Comparison of ENCODE assay signal across 2 cellular contexts in the genomic region with DNA sequence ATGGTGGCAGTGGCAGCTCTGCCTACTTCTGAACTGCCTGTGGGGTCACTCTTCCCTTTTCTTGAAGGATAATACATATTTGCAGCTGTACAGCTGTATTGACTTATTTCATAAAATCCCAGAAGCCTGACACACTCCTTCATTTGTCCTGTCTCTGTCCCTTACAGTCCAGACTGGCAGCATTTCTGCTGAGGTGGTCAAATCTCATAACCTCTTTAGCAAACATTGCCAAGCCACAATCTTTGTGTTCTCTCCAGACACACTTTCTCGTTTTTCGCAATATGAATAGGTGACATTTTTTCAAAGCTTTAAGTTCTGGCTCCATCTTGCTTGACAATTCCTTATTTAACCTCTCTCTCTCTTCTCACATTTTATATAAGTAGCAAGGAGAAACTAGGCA.
A peak's percentile ranks its signal among the peaks of the same experiment; 100 is the strongest.
TF ChIP-seq lines count a peak whose summit lies in the region.

No MANE protein-coding gene starts in this region.

TF ChIP-seq in IMR-90, 13 proteins besides CTCF, POLR2A, EP300 and RAD21:
- TF ChIP-seq SMC3 (IDR thresholded peaks at IDR 0.05; ENCODE audit: low read depth, low read length) (no peak), MXI1 (IDR thresholded peaks at IDR 0.05; ENCODE audit: borderline replicate concordance, low read depth, low read length) (no peak), MAFK (IDR thresholded peaks at IDR 0.05; ENCODE audit: low read depth, low read length) (peak; percentile 18; the same call in 1 of the 2 replicates)

TF ChIP-seq in K562, 482 proteins besides CTCF, POLR2A, EP300 and RAD21:
- no peak for TF ChIP-seq HDAC8 (tag; IDR thresholded peaks at IDR 0.05)
- 0 out of 2 replicates have a peak, but pooled peaks have one; percentile 21 for TF ChIP-seq MAFF (IDR thresholded peaks at IDR 0.05; ENCODE audit: low read length)
- TF ChIP-seq, protein P1, sequence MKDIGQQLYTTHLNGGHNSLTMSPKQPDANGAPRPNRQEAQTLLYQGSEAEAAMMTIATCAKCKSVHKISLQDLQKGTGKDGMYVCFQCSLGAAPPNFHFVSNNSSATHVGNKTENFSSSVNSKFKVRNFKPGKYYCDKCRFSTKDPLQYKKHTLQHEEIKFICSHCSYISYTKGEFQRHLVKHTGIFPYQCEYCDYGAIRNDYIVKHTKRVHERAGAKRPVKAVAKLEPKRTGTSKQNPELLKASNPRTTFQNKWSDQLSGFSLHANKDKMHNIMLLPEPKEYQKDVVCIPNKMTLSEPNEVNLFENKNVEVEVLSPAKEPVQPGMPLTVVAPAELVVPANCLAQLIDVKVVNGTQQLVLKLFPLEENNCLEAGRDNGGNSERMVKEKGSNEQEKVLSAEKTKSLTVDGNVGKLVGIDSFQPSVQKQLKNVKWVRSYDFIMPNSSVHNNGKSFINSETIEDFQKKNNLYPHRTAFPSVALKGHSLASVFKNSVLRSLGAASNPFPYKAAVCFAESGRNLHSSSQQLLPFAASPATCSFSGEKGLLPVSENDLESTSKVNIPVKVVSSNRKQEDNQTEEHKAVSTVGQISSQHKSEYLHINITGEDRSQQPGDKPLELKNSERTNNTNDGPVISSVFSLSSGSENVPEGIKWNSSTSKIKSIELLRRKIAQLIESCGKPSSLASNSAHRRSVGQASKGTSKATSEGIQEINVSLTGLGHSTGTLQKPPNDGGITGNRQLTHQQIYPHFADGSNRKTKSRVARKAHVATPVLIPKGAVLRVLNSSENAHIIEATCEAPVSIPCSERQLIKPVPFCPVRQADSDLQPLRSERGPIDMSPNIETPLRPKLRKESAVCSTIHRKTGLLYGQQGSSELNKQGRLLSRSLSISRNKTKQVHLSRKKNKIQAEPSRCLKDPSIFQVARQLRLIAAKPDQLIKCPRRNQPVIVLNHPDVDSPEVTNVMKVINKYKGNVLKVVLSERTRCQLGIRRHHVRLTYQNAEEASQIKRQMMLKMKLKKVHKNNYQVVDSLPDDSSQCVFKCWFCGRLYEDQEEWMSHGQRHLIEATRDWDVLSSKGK (CRISPR knock-in tag; IDR thresholded peaks at IDR 0.05) = no peak
- TF ChIP-seq, protein P2, sequence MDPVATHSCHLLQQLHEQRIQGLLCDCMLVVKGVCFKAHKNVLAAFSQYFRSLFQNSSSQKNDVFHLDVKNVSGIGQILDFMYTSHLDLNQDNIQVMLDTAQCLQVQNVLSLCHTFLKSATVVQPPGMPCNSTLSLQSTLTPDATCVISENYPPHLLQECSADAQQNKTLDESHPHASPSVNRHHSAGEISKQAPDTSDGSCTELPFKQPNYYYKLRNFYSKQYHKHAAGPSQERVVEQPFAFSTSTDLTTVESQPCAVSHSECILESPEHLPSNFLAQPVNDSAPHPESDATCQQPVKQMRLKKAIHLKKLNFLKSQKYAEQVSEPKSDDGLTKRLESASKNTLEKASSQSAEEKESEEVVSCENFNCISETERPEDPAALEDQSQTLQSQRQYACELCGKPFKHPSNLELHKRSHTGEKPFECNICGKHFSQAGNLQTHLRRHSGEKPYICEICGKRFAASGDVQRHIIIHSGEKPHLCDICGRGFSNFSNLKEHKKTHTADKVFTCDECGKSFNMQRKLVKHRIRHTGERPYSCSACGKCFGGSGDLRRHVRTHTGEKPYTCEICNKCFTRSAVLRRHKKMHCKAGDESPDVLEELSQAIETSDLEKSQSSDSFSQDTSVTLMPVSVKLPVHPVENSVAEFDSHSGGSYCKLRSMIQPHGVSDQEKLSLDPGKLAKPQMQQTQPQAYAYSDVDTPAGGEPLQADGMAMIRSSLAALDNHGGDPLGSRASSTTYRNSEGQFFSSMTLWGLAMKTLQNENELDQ (CRISPR knock-in tag; IDR thresholded peaks at IDR 0.05; ENCODE audit: borderline replicate concordance) = no peak
- TF ChIP-seq, protein P3, sequence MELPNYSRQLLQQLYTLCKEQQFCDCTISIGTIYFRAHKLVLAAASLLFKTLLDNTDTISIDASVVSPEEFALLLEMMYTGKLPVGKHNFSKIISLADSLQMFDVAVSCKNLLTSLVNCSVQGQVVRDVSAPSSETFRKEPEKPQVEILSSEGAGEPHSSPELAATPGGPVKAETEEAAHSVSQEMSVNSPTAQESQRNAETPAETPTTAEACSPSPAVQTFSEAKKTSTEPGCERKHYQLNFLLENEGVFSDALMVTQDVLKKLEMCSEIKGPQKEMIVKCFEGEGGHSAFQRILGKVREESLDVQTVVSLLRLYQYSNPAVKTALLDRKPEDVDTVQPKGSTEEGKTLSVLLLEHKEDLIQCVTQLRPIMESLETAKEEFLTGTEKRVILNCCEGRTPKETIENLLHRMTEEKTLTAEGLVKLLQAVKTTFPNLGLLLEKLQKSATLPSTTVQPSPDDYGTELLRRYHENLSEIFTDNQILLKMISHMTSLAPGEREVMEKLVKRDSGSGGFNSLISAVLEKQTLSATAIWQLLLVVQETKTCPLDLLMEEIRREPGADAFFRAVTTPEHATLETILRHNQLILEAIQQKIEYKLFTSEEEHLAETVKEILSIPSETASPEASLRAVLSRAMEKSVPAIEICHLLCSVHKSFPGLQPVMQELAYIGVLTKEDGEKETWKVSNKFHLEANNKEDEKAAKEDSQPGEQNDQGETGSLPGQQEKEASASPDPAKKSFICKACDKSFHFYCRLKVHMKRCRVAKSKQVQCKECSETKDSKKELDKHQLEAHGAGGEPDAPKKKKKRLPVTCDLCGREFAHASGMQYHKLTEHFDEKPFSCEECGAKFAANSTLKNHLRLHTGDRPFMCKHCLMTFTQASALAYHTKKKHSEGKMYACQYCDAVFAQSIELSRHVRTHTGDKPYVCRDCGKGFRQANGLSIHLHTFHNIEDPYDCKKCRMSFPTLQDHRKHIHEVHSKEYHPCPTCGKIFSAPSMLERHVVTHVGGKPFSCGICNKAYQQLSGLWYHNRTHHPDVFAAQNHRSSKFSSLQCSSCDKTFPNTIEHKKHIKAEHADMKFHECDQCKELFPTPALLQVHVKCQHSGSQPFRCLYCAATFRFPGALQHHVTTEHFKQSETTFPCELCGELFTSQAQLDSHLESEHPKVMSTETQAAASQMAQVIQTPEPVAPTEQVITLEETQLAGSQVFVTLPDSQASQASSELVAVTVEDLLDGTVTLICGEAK (IDR thresholded peaks at IDR 0.05) = no peak
- TF ChIP-seq, protein P3 (CRISPR knock-in tag; IDR thresholded peaks at IDR 0.05) = no peak
- TF ChIP-seq ZBED1 (IDR thresholded peaks at IDR 0.05) = no peak
- 0 out of 2 replicates have a peak, but pooled peaks have one; percentile 6 for TF ChIP-seq C11orf30 (IDR thresholded peaks at IDR 0.05; ENCODE audit: low read depth)
- no peak for TF ChIP-seq ZNF311 (CRISPR knock-in tag; IDR thresholded peaks at IDR 0.05)
- no peak for TF ChIP-seq ZNF561 (CRISPR knock-in tag; conservative IDR thresholded peaks at IDR 0.05)
- no peak for TF ChIP-seq RBM34 (IDR thresholded peaks at IDR 0.05; ENCODE audit: borderline replicate concordance, insufficient read depth, low read length)
- TF ChIP-seq GATA2 (CRISPR knock-in tag; IDR thresholded peaks at IDR 0.05) = no peak
- TF ChIP-seq LCOR (CRISPR knock-in tag; IDR thresholded peaks at IDR 0.05) = no peak
- peak; percentile 43 for TF ChIP-seq ZNF316 (IDR thresholded peaks at IDR 0.05)
